Comparison of ENCODE assay signal across 1 cellular context in the genomic region with DNA sequence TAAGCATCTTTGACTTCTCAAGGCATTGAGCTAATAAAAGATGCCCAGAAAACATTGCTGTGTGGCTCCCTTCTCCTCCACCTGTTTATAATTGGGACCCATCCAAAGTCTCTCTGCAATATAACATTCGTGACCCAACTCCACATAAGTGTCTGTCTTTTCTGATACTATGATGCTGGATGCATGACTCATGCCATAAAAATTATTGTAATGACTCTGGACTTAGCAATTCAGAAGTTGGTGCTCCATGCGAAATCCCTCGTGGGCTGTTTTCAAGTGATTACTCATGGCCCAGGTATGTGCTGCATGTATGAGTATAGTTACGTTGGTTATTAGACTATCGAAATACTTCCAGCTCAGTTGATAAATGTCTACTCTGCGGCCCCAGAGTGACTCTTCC.
TF ChIP-seq lines count a peak whose summit lies in the region.

No MANE protein-coding gene starts in this region.

TF ChIP-seq in HEK293, 187 proteins besides CTCF, POLR2A, EP300 and RAD21 (continued from another document and continues in another):
- TF ChIP-seq, protein P1, sequence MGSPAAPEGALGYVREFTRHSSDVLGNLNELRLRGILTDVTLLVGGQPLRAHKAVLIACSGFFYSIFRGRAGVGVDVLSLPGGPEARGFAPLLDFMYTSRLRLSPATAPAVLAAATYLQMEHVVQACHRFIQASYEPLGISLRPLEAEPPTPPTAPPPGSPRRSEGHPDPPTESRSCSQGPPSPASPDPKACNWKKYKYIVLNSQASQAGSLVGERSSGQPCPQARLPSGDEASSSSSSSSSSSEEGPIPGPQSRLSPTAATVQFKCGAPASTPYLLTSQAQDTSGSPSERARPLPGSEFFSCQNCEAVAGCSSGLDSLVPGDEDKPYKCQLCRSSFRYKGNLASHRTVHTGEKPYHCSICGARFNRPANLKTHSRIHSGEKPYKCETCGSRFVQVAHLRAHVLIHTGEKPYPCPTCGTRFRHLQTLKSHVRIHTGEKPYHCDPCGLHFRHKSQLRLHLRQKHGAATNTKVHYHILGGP (tag by site-specific recombination; IDR thresholded peaks at IDR 0.05), result no peak
- TF ChIP-seq SCRT2 (tag by site-specific recombination; IDR thresholded peaks at IDR 0.05) (peak; percentile 71), ZNF24 (tag by site-specific recombination; IDR thresholded peaks at IDR 0.05) (peak; percentile 89), ZNF354C (tag by site-specific recombination; IDR thresholded peaks at IDR 0.05; ENCODE audit: borderline replicate concordance, low read depth) (no peak), ZNF530 (tag by site-specific recombination; IDR thresholded peaks at IDR 0.05; ENCODE audit: low read depth) (no peak), ZNF843 (tag by site-specific recombination; IDR thresholded peaks at IDR 0.05) (peak; percentile 71), ZNF184 (tag by site-specific recombination; IDR thresholded peaks at IDR 0.05) (peak; percentile 55), ZNF350 (tag by site-specific recombination; IDR thresholded peaks at IDR 0.05) (no peak), ZNF626 (tag by site-specific recombination; IDR thresholded peaks at IDR 0.05) (no peak), ZNF16 (tag by site-specific recombination; IDR thresholded peaks at IDR 0.05; ENCODE audit: low read depth) (no peak), ZNF585B (tag by site-specific recombination; IDR thresholded peaks at IDR 0.05) (no peak), ZBTB48 (tag by site-specific recombination; IDR thresholded peaks at IDR 0.05) (no peak), KLF7 (tag by site-specific recombination; IDR thresholded peaks at IDR 0.05; ENCODE audit: borderline replicate concordance) (no peak), ZNF423 (tag by site-specific recombination; IDR thresholded peaks at IDR 0.05) (no peak), ZNF544 (tag by site-specific recombination; IDR thresholded peaks at IDR 0.05) (no peak), ZNF660 (tag by site-specific recombination; IDR thresholded peaks at IDR 0.05) (peak; percentile 74; the same call in 1 of the 2 replicates), ZNF23 (tag by site-specific recombination; IDR thresholded peaks at IDR 0.05; ENCODE audit: borderline replicate concordance) (no peak), ZIC2 (tag by site-specific recombination; IDR thresholded peaks at IDR 0.05) (no peak), ZNF433 (tag by site-specific recombination; IDR thresholded peaks at IDR 0.05; ENCODE audit: low read depth) (no peak), HOXD13 (CRISPR knock-in tag; IDR thresholded peaks at IDR 0.05; ENCODE audit: borderline replicate concordance) (peak; percentile 81; the same call in 1 of the 2 replicates), ZNF214 (tag by site-specific recombination; IDR thresholded peaks at IDR 0.05; ENCODE audit: borderline replicate concordance) (no peak), ZNF747 (tag by site-specific recombination; IDR thresholded peaks at IDR 0.05) (no peak), ZNF174 (tag by site-specific recombination; IDR thresholded peaks at IDR 0.05) (no peak), ZNF391 (tag by site-specific recombination; IDR thresholded peaks at IDR 0.05; ENCODE audit: borderline replicate concordance, low read depth) (peak; percentile 59; the same call in 1 of the 2 replicates), ZNF776 (tag by site-specific recombination; IDR thresholded peaks at IDR 0.05; ENCODE audit: borderline replicate concordance) (no peak), ZNF366 (tag by site-specific recombination; conservative IDR thresholded peaks at IDR 0.05) (peak; percentile 88), ZNF248 (tag by site-specific recombination; IDR thresholded peaks at IDR 0.05) (no peak)
- TF ChIP-seq, protein P2, sequence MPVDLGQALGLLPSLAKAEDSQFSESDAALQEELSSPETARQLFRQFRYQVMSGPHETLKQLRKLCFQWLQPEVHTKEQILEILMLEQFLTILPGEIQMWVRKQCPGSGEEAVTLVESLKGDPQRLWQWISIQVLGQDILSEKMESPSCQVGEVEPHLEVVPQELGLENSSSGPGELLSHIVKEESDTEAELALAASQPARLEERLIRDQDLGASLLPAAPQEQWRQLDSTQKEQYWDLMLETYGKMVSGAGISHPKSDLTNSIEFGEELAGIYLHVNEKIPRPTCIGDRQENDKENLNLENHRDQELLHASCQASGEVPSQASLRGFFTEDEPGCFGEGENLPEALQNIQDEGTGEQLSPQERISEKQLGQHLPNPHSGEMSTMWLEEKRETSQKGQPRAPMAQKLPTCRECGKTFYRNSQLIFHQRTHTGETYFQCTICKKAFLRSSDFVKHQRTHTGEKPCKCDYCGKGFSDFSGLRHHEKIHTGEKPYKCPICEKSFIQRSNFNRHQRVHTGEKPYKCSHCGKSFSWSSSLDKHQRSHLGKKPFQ (tag by site-specific recombination; IDR thresholded peaks at IDR 0.05), result no peak
- TF ChIP-seq, protein P3, sequence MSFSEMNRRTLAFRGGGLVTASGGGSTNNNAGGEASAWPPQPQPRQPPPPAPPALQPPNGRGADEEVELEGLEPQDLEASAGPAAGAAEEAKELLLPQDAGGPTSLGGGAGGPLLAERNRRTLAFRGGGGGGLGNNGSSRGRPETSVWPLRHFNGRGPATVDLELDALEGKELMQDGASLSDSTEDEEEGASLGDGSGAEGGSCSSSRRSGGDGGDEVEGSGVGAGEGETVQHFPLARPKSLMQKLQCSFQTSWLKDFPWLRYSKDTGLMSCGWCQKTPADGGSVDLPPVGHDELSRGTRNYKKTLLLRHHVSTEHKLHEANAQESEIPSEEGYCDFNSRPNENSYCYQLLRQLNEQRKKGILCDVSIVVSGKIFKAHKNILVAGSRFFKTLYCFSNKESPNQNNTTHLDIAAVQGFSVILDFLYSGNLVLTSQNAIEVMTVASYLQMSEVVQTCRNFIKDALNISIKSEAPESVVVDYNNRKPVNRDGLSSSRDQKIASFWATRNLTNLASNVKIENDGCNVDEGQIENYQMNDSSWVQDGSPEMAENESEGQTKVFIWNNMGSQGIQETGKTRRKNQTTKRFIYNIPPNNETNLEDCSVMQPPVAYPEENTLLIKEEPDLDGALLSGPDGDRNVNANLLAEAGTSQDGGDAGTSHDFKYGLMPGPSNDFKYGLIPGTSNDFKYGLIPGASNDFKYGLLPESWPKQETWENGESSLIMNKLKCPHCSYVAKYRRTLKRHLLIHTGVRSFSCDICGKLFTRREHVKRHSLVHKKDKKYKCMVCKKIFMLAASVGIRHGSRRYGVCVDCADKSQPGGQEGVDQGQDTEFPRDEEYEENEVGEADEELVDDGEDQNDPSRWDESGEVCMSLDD (tag by site-specific recombination; IDR thresholded peaks at IDR 0.05), result no peak
- TF ChIP-seq, protein P4, sequence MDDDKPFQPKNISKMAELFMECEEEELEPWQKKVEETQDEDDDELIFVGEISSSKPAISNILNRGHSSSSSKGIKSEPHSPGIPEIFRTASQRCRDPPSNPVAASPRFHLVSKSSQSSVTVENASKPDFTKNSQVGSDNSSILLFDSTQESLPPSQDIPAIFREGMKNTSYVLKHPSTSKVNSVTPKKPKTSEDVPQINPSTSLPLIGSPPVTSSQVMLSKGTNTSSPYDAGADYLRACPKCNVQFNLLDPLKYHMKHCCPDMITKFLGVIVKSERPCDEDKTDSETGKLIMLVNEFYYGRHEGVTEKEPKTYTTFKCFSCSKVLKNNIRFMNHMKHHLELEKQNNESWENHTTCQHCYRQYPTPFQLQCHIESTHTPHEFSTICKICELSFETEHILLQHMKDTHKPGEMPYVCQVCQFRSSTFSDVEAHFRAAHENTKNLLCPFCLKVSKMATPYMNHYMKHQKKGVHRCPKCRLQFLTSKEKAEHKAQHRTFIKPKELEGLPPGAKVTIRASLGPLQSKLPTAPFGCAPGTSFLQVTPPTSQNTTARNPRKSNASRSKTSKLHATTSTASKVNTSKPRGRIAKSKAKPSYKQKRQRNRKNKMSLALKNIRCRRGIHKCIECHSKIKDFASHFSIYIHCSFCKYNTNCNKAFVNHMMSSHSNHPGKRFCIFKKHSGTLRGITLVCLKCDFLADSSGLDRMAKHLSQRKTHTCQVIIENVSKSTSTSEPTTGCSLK (tag by site-specific recombination; IDR thresholded peaks at IDR 0.05), result no peak
- TF ChIP-seq, protein P5, sequence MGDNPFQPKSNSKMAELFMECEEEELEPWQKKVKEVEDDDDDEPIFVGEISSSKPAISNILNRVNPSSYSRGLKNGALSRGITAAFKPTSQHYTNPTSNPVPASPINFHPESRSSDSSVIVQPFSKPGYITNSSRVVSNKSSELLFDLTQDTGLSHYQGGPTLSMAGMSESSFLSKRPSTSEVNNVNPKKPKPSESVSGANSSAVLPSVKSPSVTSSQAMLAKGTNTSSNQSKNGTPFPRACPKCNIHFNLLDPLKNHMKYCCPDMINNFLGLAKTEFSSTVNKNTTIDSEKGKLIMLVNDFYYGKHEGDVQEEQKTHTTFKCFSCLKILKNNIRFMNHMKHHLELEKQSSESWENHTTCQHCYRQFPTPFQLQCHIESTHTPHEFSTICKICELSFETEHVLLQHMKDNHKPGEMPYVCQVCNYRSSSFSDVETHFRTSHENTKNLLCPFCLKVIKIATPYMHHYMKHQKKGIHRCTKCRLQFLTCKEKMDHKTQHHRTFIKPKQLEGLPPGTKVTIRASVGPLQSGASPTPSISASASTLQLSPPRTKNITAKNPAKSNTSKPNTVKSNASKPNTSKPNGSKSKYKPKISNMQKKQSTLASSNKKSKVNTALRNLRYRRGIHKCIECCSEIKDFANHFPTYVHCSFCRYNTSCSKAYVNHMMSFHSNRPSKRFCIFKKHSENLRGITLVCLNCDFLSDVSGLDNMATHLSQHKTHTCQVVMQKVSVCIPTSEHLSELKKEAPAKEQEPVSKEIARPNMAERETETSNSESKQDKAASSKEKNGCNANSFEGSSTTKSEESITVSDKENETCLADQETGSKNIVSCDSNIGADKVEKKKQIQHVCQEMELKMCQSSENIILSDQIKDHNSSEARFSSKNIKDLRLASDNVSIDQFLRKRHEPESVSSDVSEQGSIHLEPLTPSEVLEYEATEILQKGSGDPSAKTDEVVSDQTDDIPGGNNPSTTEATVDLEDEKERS (tag by site-specific recombination; IDR thresholded peaks at IDR 0.05), result peak; percentile 45; the same call in 1 of the 2 replicates
- TF ChIP-seq, protein P6, sequence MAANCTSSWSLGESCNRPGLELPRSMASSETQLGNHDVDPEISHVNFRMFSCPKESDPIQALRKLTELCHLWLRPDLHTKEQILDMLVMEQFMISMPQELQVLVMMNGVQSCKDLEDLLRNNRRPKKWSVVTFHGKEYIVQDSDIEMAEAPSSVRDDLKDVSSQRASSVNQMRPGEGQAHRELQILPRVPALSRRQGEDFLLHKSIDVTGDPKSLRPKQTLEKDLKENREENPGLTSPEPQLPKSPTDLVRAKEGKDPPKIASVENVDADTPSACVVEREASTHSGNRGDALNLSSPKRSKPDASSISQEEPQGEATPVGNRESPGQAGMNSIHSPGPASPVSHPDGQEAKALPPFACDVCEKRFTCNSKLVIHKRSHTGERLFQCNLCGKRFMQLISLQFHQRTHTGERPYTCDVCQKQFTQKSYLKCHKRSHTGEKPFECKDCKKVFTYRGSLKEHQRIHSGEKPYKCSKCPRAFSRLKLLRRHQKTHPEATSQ (tag by site-specific recombination; IDR thresholded peaks at IDR 0.05), result no peak
- TF ChIP-seq, protein P7, sequence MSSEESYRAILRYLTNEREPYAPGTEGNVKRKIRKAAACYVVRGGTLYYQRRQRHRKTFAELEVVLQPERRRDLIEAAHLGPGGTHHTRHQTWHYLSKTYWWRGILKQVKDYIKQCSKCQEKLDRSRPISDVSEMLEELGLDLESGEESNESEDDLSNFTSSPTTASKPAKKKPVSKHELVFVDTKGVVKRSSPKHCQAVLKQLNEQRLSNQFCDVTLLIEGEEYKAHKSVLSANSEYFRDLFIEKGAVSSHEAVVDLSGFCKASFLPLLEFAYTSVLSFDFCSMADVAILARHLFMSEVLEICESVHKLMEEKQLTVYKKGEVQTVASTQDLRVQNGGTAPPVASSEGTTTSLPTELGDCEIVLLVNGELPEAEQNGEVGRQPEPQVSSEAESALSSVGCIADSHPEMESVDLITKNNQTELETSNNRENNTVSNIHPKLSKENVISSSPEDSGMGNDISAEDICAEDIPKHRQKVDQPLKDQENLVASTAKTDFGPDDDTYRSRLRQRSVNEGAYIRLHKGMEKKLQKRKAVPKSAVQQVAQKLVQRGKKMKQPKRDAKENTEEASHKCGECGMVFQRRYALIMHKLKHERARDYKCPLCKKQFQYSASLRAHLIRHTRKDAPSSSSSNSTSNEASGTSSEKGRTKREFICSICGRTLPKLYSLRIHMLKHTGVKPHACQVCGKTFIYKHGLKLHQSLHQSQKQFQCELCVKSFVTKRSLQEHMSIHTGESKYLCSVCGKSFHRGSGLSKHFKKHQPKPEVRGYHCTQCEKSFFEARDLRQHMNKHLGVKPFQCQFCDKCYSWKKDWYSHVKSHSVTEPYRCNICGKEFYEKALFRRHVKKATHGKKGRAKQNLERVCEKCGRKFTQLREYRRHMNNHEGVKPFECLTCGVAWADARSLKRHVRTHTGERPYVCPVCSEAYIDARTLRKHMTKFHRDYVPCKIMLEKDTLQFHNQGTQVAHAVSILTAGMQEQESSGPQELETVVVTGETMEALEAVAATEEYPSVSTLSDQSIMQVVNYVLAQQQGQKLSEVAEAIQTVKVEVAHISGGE (tag by site-specific recombination; conservative IDR thresholded peaks at IDR 0.05; ENCODE audit: low read depth), result no peak
- TF ChIP-seq, protein P8, sequence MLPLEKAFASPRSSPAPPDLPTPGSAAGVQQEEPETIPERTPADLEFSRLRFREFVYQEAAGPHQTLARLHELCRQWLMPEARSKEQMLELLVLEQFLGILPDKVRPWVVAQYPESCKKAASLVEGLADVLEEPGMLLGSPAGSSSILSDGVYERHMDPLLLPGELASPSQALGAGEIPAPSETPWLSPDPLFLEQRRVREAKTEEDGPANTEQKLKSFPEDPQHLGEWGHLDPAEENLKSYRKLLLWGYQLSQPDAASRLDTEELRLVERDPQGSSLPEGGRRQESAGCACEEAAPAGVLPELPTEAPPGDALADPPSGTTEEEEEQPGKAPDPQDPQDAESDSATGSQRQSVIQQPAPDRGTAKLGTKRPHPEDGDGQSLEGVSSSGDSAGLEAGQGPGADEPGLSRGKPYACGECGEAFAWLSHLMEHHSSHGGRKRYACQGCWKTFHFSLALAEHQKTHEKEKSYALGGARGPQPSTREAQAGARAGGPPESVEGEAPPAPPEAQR (tag by site-specific recombination; IDR thresholded peaks at IDR 0.05), result no peak
- TF ChIP-seq, protein P9, sequence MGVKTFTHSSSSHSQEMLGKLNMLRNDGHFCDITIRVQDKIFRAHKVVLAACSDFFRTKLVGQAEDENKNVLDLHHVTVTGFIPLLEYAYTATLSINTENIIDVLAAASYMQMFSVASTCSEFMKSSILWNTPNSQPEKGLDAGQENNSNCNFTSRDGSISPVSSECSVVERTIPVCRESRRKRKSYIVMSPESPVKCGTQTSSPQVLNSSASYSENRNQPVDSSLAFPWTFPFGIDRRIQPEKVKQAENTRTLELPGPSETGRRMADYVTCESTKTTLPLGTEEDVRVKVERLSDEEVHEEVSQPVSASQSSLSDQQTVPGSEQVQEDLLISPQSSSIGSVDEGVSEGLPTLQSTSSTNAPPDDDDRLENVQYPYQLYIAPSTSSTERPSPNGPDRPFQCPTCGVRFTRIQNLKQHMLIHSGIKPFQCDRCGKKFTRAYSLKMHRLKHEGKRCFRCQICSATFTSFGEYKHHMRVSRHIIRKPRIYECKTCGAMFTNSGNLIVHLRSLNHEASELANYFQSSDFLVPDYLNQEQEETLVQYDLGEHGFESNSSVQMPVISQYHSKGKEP (tag by site-specific recombination; IDR thresholded peaks at IDR 0.05), result peak; percentile 71
- TF ChIP-seq, protein P10, sequence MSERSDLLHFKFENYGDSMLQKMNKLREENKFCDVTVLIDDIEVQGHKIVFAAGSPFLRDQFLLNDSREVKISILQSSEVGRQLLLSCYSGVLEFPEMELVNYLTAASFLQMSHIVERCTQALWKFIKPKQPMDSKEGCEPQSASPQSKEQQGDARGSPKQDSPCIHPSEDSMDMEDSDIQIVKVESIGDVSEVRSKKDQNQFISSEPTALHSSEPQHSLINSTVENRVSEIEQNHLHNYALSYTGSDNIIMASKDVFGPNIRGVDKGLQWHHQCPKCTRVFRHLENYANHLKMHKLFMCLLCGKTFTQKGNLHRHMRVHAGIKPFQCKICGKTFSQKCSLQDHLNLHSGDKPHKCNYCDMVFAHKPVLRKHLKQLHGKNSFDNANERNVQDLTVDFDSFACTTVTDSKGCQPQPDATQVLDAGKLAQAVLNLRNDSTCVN (tag by site-specific recombination; optimal IDR thresholded peaks at IDR 0.05), result no peak
